In the genomic region with DNA sequence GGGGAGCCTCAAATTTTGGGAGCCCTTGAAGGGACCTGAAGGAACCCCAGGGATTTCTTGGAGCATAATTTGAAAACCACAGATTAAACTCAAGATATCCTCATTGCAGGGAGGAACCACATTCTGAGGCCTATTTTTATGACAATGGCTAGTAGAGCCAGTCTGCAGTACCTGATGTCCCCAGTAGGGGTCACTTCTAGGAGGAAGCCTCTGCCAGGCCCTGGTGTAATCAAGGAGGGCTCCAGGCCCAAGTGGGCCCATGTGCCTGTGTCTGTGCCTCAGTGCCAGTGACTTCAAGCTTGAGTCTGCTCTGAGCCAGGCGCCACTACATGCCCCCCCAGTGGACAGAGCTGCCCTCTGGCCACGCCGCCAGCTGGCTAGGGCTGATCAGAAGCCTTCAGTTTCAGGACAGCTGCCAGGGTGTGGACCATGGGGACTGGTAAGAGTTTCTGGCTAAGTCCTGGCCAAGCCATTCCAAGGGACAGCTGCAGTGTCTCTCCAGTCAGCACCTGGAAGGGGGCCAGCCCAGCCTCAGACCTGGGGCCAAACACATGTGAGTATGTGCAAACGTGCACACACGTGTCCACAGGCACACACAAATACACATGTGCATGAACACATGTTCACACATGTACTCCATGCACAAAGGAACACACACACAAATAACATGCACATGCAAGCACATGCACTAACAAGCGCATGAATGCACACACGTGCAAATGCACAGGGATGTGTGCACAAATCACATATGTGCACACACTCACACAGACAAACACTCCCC, we compare ENCODE assay signal across 9 cellular contexts. TPM values are rescaled to one million over a fixed set of nuclear protein-coding genes. Genes with fewer than 3 reads are reported as not detected.
A peak's percentile ranks its signal among the peaks of the same experiment; 100 is the strongest.
DNase-seq lines count a peak whose midpoint lies in the region; ATAC-seq and TF ChIP-seq lines count a peak whose summit lies in the region.
"Had no signal": no experiment of that assay in that cellular context is flagged by ENCODE, and none has a peak within 500 bp of the region (broad histone marks: within the 10 kb centered on the region; RNA-seq: fewer than 3 reads in every experiment).

No MANE protein-coding gene starts in this region.

- CTCF ChIA-PET in Caco-2 (lab: Charles Lee) = interaction anchor here (0.5 to 1.3 kb wide), 3 partner anchors 32 to 206 kb away, joined by 3 read pairs; no protein-coding TSS in a partner anchor
- CTCF ChIA-PET in activated CD8-positive, alpha-beta memory T cell treated with anti-CD3 and anti-CD28 coated beads, Interleukin-2, amount 10 ng/mL, durations not matched to agents 7 days and 5 days (lab: Charles Lee) = interaction anchor here (0.6 to 1.3 kb wide), 6 partner anchors 11 to 164 kb away, joined by 3 to 4 read pairs (median 3); no protein-coding TSS in a partner anchor

- H3K9me3 Mint-ChIP-seq in Caco-2 (ENCODE audit: unreplicated experiment) = no peaks in the 10 kb centered on the region
- no peaks in the 10 kb centered on the region for H3K9me3 Mint-ChIP-seq in nephron progenitor cell
- H3K9me3 Mint-ChIP-seq in activated CD8-positive, alpha-beta memory T cell treated with anti-CD3 and anti-CD28 coated beads, Interleukin-2, amount 10 ng/mL, durations not matched to agents 7 days and 5 days (ENCODE audit: low read depth) = peaks cover 2% of the 10 kb centered on the region

- no peak overlapping the region for H3K27ac ChIP-seq in dorsolateral prefrontal cortex

- no TSS peak for BruUV-seq in Caco-2 (replicated peaks; lab: Mats Ljungman, UMichigan)

- H3K27me3 ChIP-seq in Caco-2 (replicated peaks; ENCODE audit: control insufficient read depth, insufficient read depth, low read length) = no peaks in the 10 kb centered on the region
- H3K27me3 ChIP-seq in dorsolateral prefrontal cortex = peaks cover 0 to 6% (median 0%) of the 10 kb centered on the region in 45 donors

- H3K4me1 ChIP-seq in Caco-2 = peaks cover 29% of the 10 kb centered on the region; the same call in 1 of the 2 replicates

- no peak overlapping the region for H3K4me3 ChIP-seq in Caco-2 (ENCODE audit: low read depth, low read length)
- H3K4me3 ChIP-seq in LNCaP clone FGC (ENCODE audit: low read depth, low read length) = no peak overlapping the region
- H3K4me3 ChIP-seq in dorsolateral prefrontal cortex = no peak overlapping the region

- H3K4me1 Mint-ChIP-seq in Caco-2 (ENCODE audit: low read depth, unreplicated experiment) (peaks cover 6% of the 10 kb centered on the region), nephron progenitor cell (no peaks in the 10 kb centered on the region)
- no peaks in the 10 kb centered on the region for H3K4me1 Mint-ChIP-seq in activated CD8-positive, alpha-beta memory T cell treated with anti-CD3 and anti-CD28 coated beads, Interleukin-2, amount 10 ng/mL, durations not matched to agents 7 days and 5 days

- H3K27me3 Mint-ChIP-seq in Caco-2 (ENCODE audit: insufficient read depth, unreplicated experiment) = no peaks in the 10 kb centered on the region
- H3K27me3 Mint-ChIP-seq in nephron progenitor cell (ENCODE audit: low read depth, poor library complexity) = peaks cover 22% of the 10 kb centered on the region
- H3K27me3 Mint-ChIP-seq in activated CD8-positive, alpha-beta memory T cell treated with anti-CD3 and anti-CD28 coated beads, Interleukin-2, amount 10 ng/mL, durations not matched to agents 7 days and 5 days = no peaks in the 10 kb centered on the region

- peaks cover 7% of the 10 kb centered on the region; the same call in 1 of the 2 replicates for H3K9me3 ChIP-seq in Caco-2

- peak; percentile 43 to 69 for TF ChIP-seq CTCF in Caco-2 (IDR thresholded peaks at IDR 0.05; ENCODE audit: insufficient read depth in 1 of 2, low read depth in 1 of 2, low read length in 1 of 2, severe bottlenecking in 1 of 2, unreplicated experiment in 1 of 2)
- peak; percentile 35 for TF ChIP-seq CTCF in LNCaP clone FGC (IDR thresholded peaks at IDR 0.05; ENCODE audit: control insufficient read depth, extremely low read depth, insufficient read depth)
- peak in 39 of 56 donors; percentile 9 to 52 (median 25) for TF ChIP-seq CTCF in dorsolateral prefrontal cortex (IDR thresholded peaks at IDR 0.05 in 54 of 56, conservative IDR thresholded peaks at IDR 0.05 in 2 of 56; ENCODE audit: low read depth in 1 of 56, partially characterized antibody in 56 of 56)
- peak; percentile 34 for TF ChIP-seq CTCF in nephron progenitor cell (IDR thresholded peaks at IDR 0.05)

- ATAC-seq in activated CD8-positive, alpha-beta memory T cell treated with anti-CD3 and anti-CD28 coated beads, Interleukin-2, amount 10 ng/mL, durations not matched to agents 7 days and 5 days = no peak
- ATAC-seq in HG02678 (IDR thresholded peaks at IDR 0.05; ENCODE audit: unreplicated experiment) = no peak

- POLR2A ChIA-PET in Caco-2 (lab: Charles Lee) = no interaction called here

- DNase-seq in Caco-2 = peak in 1 of 2 experiments; percentile 40
- DNase-seq in LNCaP clone FGC (ENCODE audit: low read depth) = no peak
- DNase-seq in dorsolateral prefrontal cortex = no peak
- DNase-seq in nephron progenitor cell = no peak
- no peak for DNase-seq in NCI-H128 (lab: John Stamatoyannopoulos, UW; ENCODE audit: unreplicated experiment)
- no peak for DNase-seq in SW480 (ENCODE audit: low spot score)
- DNase-seq in activated CD8-positive, alpha-beta memory T cell treated with anti-CD3 and anti-CD28 coated beads, Interleukin-2, amount 10 ng/mL, durations not matched to agents 7 days and 5 days = no peak
- DNase-seq: NCI-H187 treated with DMSO at 0.1 percent for 48 hours had no signal

- no peak overlapping the region for H3K4me3 Mint-ChIP-seq in Caco-2 (ENCODE audit: unreplicated experiment)
- H3K4me3 Mint-ChIP-seq in nephron progenitor cell = no peak overlapping the region
- H3K4me3 Mint-ChIP-seq in activated CD8-positive, alpha-beta memory T cell treated with anti-CD3 and anti-CD28 coated beads, Interleukin-2, amount 10 ng/mL, durations not matched to agents 7 days and 5 days = no peak overlapping the region

- H3K36me3 ChIP-seq in Caco-2 (ENCODE audit: control insufficient read depth, insufficient read depth, low read length) = no peaks in the 10 kb centered on the region

- intact Hi-C loops in Caco-2 (cut with micrococcal nuclease; ENCODE audit: unreplicated experiment) = loop anchor here (5.0 kb wide), 1 partner anchor 46 kb away; no protein-coding TSS in a partner anchor
- intact Hi-C loops in dorsolateral prefrontal cortex (cut with DNase I) = no loop called here

- H3K36me3 Mint-ChIP-seq in Caco-2 (ENCODE audit: insufficient read depth, unreplicated experiment) = no peaks in the 10 kb centered on the region
- H3K36me3 Mint-ChIP-seq in nephron progenitor cell (ENCODE audit: low read depth) = no peaks in the 10 kb centered on the region
- H3K36me3 Mint-ChIP-seq in activated CD8-positive, alpha-beta memory T cell treated with anti-CD3 and anti-CD28 coated beads, Interleukin-2, amount 10 ng/mL, durations not matched to agents 7 days and 5 days = no peaks in the 10 kb centered on the region

- H3K27ac Mint-ChIP-seq in Caco-2 (ENCODE audit: unreplicated experiment) (no peak overlapping the region), nephron progenitor cell (no peak overlapping the region)
- no peak overlapping the region for H3K27ac Mint-ChIP-seq in activated CD8-positive, alpha-beta memory T cell treated with anti-CD3 and anti-CD28 coated beads, Interleukin-2, amount 10 ng/mL, durations not matched to agents 7 days and 5 days

RNA-seq across cellular contexts. Expression of a gene that starts 20.5 kb away (rescaled TPM):
- total RNA-seq in Caco-2 (2022) (not detected in 2 replicates), dorsolateral prefrontal cortex (10 to 100 TPM in 34 of 120 experiments, 1 to 10 TPM in 86; 2.9 to 33.9 (median 8.5) TPM)
- total RNA-seq in activated CD8-positive, alpha-beta memory T cell treated with anti-CD3 and anti-CD28 coated beads, Interleukin-2, amount 10 ng/mL, durations not matched to agents 7 days and 5 days = not detected

RNA-seq across cellular contexts. Expression of a gene that starts 52.0 kb away (rescaled TPM):
- 21.3 and 22.8 TPM in 2 replicates for total RNA-seq in Caco-2 (2022)
- 100 to 1,000 TPM in 10 of 120 experiments, 10 to 100 TPM in 110; 25.9 to 174 (median 79.1) TPM for total RNA-seq in dorsolateral prefrontal cortex
- under 1 TPM in 1 of 2 experiments, not detected in 1; 0.30 TPM for total RNA-seq in activated CD8-positive, alpha-beta memory T cell treated with anti-CD3 and anti-CD28 coated beads, Interleukin-2, amount 10 ng/mL, durations not matched to agents 7 days and 5 days

RNA-seq across cellular contexts. Expression of a gene that starts 56.2 kb away (rescaled TPM):
- total RNA-seq in Caco-2 (2022) = 97.9 and 110 TPM in 2 replicates
- 10 to 100 TPM in 88 of 120 experiments, 1 to 10 TPM in 32; 6.2 to 29.6 (median 11.6) TPM for total RNA-seq in dorsolateral prefrontal cortex
- total RNA-seq in activated CD8-positive, alpha-beta memory T cell treated with anti-CD3 and anti-CD28 coated beads, Interleukin-2, amount 10 ng/mL, durations not matched to agents 7 days and 5 days = under 1 TPM in 1 of 2 experiments, not detected in 1; 0.23 TPM

Comparison
In these comparisons a context has a peak if more than half of its experiments do, and no peak if none do; other contexts are left out.
1. RNA of a gene that starts 52.0 kb away (total RNA-seq): 25.9 to 174 TPM in dorsolateral prefrontal cortex and 21.3 to 22.8 TPM in Caco-2; 0.30 TPM in activated CD8-positive, alpha-beta memory T cell treated with anti-CD3 and anti-CD28 coated beads, Interleukin-2, amount 10 ng/mL, durations not matched to agents 7 days and 5 days; every median in the first group is over 10 times any median in the second.
2. RNA of a gene that starts 56.2 kb away (total RNA-seq): 97.9 to 110 TPM in Caco-2 and 6.2 to 29.6 TPM in dorsolateral prefrontal cortex; 0.23 TPM in activated CD8-positive, alpha-beta memory T cell treated with anti-CD3 and anti-CD28 coated beads, Interleukin-2, amount 10 ng/mL, durations not matched to agents 7 days and 5 days; every median in the first group is over 4 times any median in the second.
3. Peak in every context shown above with its lines, with median percentiles within 50 percentile points of each other: CTCF ChIP-seq.